ENCODE assay signal across 27 cellular contexts in genomic region chrX:38262715-38263620, GRCh38. TPM values are rescaled to one million over a fixed set of nuclear protein-coding genes. Genes with fewer than 3 reads are reported as not detected.
A peak's percentile ranks its signal among the peaks of the same experiment; 100 is the strongest.
DNase-seq lines count a peak whose midpoint lies in the region; ATAC-seq and TF ChIP-seq lines count a peak whose summit lies in the region.
"Had no signal": no experiment of that assay in that cellular context is flagged by ENCODE, and none has a peak within 500 bp of the region (broad histone marks: within the 10 kb centered on the region; RNA-seq: fewer than 3 reads in every experiment).

No MANE protein-coding gene starts in this region.

- no peak for ATAC-seq in left ventricle myocardium superior
- no peak for ATAC-seq in natural killer cell
- no peak for ATAC-seq in GM21360 (IDR thresholded peaks at IDR 0.05; ENCODE audit: unreplicated experiment)
- ATAC-seq: CD8-positive, alpha-beta T cell; left colon; psoas muscle; stimulated activated naive CD8-positive, alpha-beta T cell treated with anti-CD3 and anti-CD28 coated beads, Interleukin-15, Interleukin-2, amounts not matched to agents 100 U/mL and 50 U/mL, for 24 hours had no signal

- H3K36me3 Mint-ChIP-seq in chondrocyte (ENCODE audit: low read depth) = no peaks in the 10 kb centered on the region
- no peaks in the 10 kb centered on the region for H3K36me3 Mint-ChIP-seq in Calu3 (ENCODE audit: insufficient read depth, unreplicated experiment)
- H3K36me3 Mint-ChIP-seq in natural killer cell = no peaks in the 10 kb centered on the region
- H3K36me3 Mint-ChIP-seq: CD8-positive, alpha-beta T cell; IgD-negative memory B cell; memory B cell had no signal

- H3K4me3 Mint-ChIP-seq in chondrocyte (ENCODE audit: unreplicated experiment) (no peak overlapping the region), Calu3 (ENCODE audit: low read depth, unreplicated experiment) (no peak overlapping the region), natural killer cell (no peak overlapping the region)
- H3K4me3 Mint-ChIP-seq: activated T-helper 1 cell treated with anti-CD3 and anti-CD28 coated beads, Interleukin-12 subunit alpha, Interleukin-12 subunit beta, Interleukin-2, Interleukin-4 antibody, amounts not matched to agents 30 ng/mL and 10 ng/mL and 1 ng/mL, durations not matched to agents 14 hours and 24 hours and 36 hours; CD8-positive, alpha-beta T cell; H9; IgD-negative memory B cell; memory B cell had no signal

- CTCF ChIA-PET in Calu3 (lab: Charles Lee) = no interaction called here

- H3K27me3 Mint-ChIP-seq in chondrocyte (ENCODE audit: low read depth) (no peaks in the 10 kb centered on the region), Calu3 (ENCODE audit: unreplicated experiment) (no peaks in the 10 kb centered on the region), natural killer cell (ENCODE audit: low read depth in 2 of 2) (no peaks in the 10 kb centered on the region)
- H3K27me3 Mint-ChIP-seq: memory B cell had no signal

- H3K27me3 ChIP-seq in cardiac muscle cell = no peaks in the 10 kb centered on the region
- H3K27me3 ChIP-seq: hepatocyte, vagina had no signal

- H3K4me1 Mint-ChIP-seq in chondrocyte (ENCODE audit: low read depth) (peaks cover 24% of the 10 kb centered on the region), Calu3 (ENCODE audit: low read depth, unreplicated experiment) (no peaks in the 10 kb centered on the region), natural killer cell (no peaks in the 10 kb centered on the region)
- H3K4me1 Mint-ChIP-seq: H9, memory B cell had no signal

- H3K4me1 ChIP-seq in cardiac muscle cell (ENCODE audit: low read depth) = no peaks in the 10 kb centered on the region
- H3K4me1 ChIP-seq: psoas muscle, vagina had no signal

- H3K36me3 ChIP-seq in cardiac muscle cell = no peaks in the 10 kb centered on the region
- H3K36me3 ChIP-seq: thoracic aorta, vagina had no signal

- H3K9me3 ChIP-seq in cardiac muscle cell (ENCODE audit: low read depth) = no peaks in the 10 kb centered on the region
- H3K9me3 ChIP-seq: psoas muscle, thoracic aorta, vagina had no signal

- DNase-seq in cardiac muscle cell (ENCODE audit: low read depth in 1 of 2, low spot score in 1 of 2) (peak in 1 of 2 donors; percentile 23), left ventricle myocardium superior (no peak), chondrocyte (ENCODE audit: low spot score) (no peak), fibroblast of villous mesenchyme (ENCODE audit: low read depth) (peak; percentile 65), Calu3 (no peak), cerebellar cortex (ENCODE audit: low spot score) (no peak), natural killer cell (no peak)
- DNase-seq: activated CD4-positive, CD25-positive, alpha-beta regulatory T cell; activated naive CD4-positive, alpha-beta T cell treated with anti-CD3 and anti-CD28 coated beads, Interleukin-2, amount 50 U/mL, for 16 hours; caudate nucleus; CD8-positive, alpha-beta T cell; dorsolateral prefrontal cortex; foreskin melanocyte; H9; left colon; NCI-H1092 treated with DMSO at 0.1 percent for 48 hours; NCI-H187; psoas muscle; stimulated activated naive CD8-positive, alpha-beta T cell treated with anti-CD3 and anti-CD28 coated beads, Interleukin-15, Interleukin-2, amounts not matched to agents 100 U/mL and 50 U/mL, for 24 hours had no signal

- H3K9me3 Mint-ChIP-seq in chondrocyte (ENCODE audit: low read depth) = no peaks in the 10 kb centered on the region
- H3K9me3 Mint-ChIP-seq in Calu3 (ENCODE audit: low read depth, unreplicated experiment) = no peaks in the 10 kb centered on the region
- H3K9me3 Mint-ChIP-seq in natural killer cell = no peaks in the 10 kb centered on the region
- H3K9me3 Mint-ChIP-seq: activated T-helper 1 cell treated with anti-CD3 and anti-CD28 coated beads, Interleukin-12 subunit alpha, Interleukin-12 subunit beta, Interleukin-2, Interleukin-4 antibody, amounts not matched to agents 30 ng/mL and 10 ng/mL and 1 ng/mL, durations not matched to agents 14 hours and 24 hours and 36 hours; CD8-positive, alpha-beta T cell; memory B cell had no signal

- no TSS peak for BruUV-seq in Calu3 (replicated peaks; lab: Mats Ljungman, UMichigan)

- peak overlapping the region; percentile 79 for H3K27ac Mint-ChIP-seq in chondrocyte (ENCODE audit: unreplicated experiment)
- no peak overlapping the region for H3K27ac Mint-ChIP-seq in Calu3 (ENCODE audit: unreplicated experiment)
- H3K27ac Mint-ChIP-seq in natural killer cell = no peak overlapping the region
- H3K27ac Mint-ChIP-seq: activated T-helper 1 cell treated with anti-CD3 and anti-CD28 coated beads, Interleukin-12 subunit alpha, Interleukin-12 subunit beta, Interleukin-2, Interleukin-4 antibody, amounts not matched to agents 30 ng/mL and 10 ng/mL and 1 ng/mL, durations not matched to agents 14 hours and 24 hours and 36 hours; CD8-positive, alpha-beta T cell; H9; IgD-negative memory B cell; memory B cell had no signal

- TF ChIP-seq CTCF in cardiac muscle cell (IDR thresholded peaks at IDR 0.05; ENCODE audit: low read depth, low read length) (no peak), chondrocyte (IDR thresholded peaks at IDR 0.05) (no peak), fibroblast of villous mesenchyme (IDR thresholded peaks at IDR 0.05; ENCODE audit: insufficient read depth, low read depth, low read length) (no peak), Calu3 (IDR thresholded peaks at IDR 0.05; ENCODE audit: unreplicated experiment) (no peak), natural killer cell (IDR thresholded peaks at IDR 0.05) (no peak)

- peak overlapping the region; percentile 9 for H3K27ac ChIP-seq in cardiac muscle cell
- H3K27ac ChIP-seq: 22Rv1, dorsolateral prefrontal cortex, hepatocyte, psoas muscle, thoracic aorta, vagina had no signal

- intact Hi-C loops in left ventricle myocardium superior (cut with micrococcal nuclease) = no loop called here
- intact Hi-C loops in Calu3 (cut with micrococcal nuclease; ENCODE audit: unreplicated experiment) = no loop called here
- intact Hi-C loops in natural killer cell (cut with micrococcal nuclease) = no loop called here

- H3K4me3 ChIP-seq in cardiac muscle cell (no peak overlapping the region), fibroblast of villous mesenchyme (ENCODE audit: low read depth, low read length) (no peak overlapping the region)
- H3K4me3 ChIP-seq: dorsolateral prefrontal cortex, hepatocyte, psoas muscle, thoracic aorta, vagina had no signal

RNA-seq across cellular contexts. Expression of gene SRPX, which starts 42.3 kb away (rescaled TPM):
- total RNA-seq in cardiac muscle cell (9.6 and 19.9 TPM in 2 replicates), left ventricle myocardium superior (45.2 TPM), chondrocyte (33.5 to 35.8 TPM (median 34.2 TPM) in 3 replicates), fibroblast of villous mesenchyme (35.4 and 36.7 TPM in 2 replicates), Calu3 (2022) (0.78 and 1.2 TPM in 2 replicates), natural killer cell (under 1 TPM in 1 of 3 donors, not detected in 2; 0.20 TPM)
- polyA plus RNA-seq in cardiac muscle cell = 13.4 and 21.4 TPM in 2 replicates
- total RNA-seq: activated T-helper 1 cell treated with anti-CD3 and anti-CD28 coated beads, Interleukin-12 subunit alpha, Interleukin-12 subunit beta, Interleukin-2, Interleukin-4 antibody, amounts not matched to agents 30 ng/mL and 10 ng/mL and 1 ng/mL, durations not matched to agents 14 hours and 24 hours and 36 hours; CD8-positive, alpha-beta T cell had no signal
- polyA plus RNA-seq: IgD-negative memory B cell had no signal
